In genomic region chr15:71254503-71254902, GRCh38 we compare ENCODE assay signal across 17 cellular contexts.
DNase-seq lines count a peak whose midpoint lies in the region; ATAC-seq and TF ChIP-seq lines count a peak whose summit lies in the region.
"Had no signal": no experiment of that assay in that cellular context is flagged by ENCODE, and none has a peak within 500 bp of the region (broad histone marks: within the 10 kb centered on the region; RNA-seq: fewer than 3 reads in every experiment).

No MANE protein-coding gene starts in this region.

- H3K18ac ChIP-seq in trophoblast cell (ENCODE audit: low read length) = no peak overlapping the region

- H3K27me3 ChIP-seq in left ventricle myocardium inferior (ENCODE audit: low read depth) (no peaks in the 10 kb centered on the region), trophoblast cell (ENCODE audit: insufficient read depth, low read length) (peaks cover 29% of the 10 kb centered on the region)

- peaks cover 13% of the 10 kb centered on the region for H3K36me3 ChIP-seq in left ventricle myocardium inferior
- H3K36me3 ChIP-seq in trophoblast cell (ENCODE audit: control insufficient read depth in 1 of 2, insufficient read depth in 2 of 2, low read length in 2 of 2) = no peaks in the 10 kb centered on the region

- H3K4me2 ChIP-seq in trophoblast cell (ENCODE audit: low read length) = no peak overlapping the region
- H3K4me2 ChIP-seq: SK-N-SH had no signal

- no peak overlapping the region for H2AK5ac ChIP-seq in trophoblast cell (ENCODE audit: low read length)

- no peak overlapping the region for H4K12ac ChIP-seq in trophoblast cell (ENCODE audit: low read depth, low read length)

- no peaks in the 10 kb centered on the region for H3K79me2 ChIP-seq in trophoblast cell (ENCODE audit: control insufficient read depth, insufficient read depth, low read length, poor library complexity)

- no peak overlapping the region for H2AFZ ChIP-seq in trophoblast cell (ENCODE audit: insufficient read depth, low read length, poor library complexity)

- WGBS in trophoblast cell (ENCODE audit: extremely low coverage, insufficient coverage, insufficient read length) = no CpG with 5 or more reads among the region's 3 CpGs

- H3K9me3 ChIP-seq in left ventricle myocardium inferior (replicated peaks) (no peaks in the 10 kb centered on the region), trophoblast cell (ENCODE audit: insufficient read depth, low read depth, low read length) (peaks cover 2% of the 10 kb centered on the region)
- H3K9me3 ChIP-seq: SK-N-SH had no signal

- no peak overlapping the region for H3K23ac ChIP-seq in trophoblast cell (ENCODE audit: low read length)

- H3K14ac ChIP-seq in trophoblast cell (ENCODE audit: low read length) = no peak overlapping the region

- H4K91ac ChIP-seq in trophoblast cell (ENCODE audit: low read depth, low read length) = no peak overlapping the region

- H4K8ac ChIP-seq in trophoblast cell (ENCODE audit: low read depth, low read length) = no peak overlapping the region

- ATAC-seq in HG02884 (IDR thresholded peaks at IDR 0.05; ENCODE audit: unreplicated experiment) (no peak), HG02981 (IDR thresholded peaks at IDR 0.05; ENCODE audit: unreplicated experiment) (no peak)
- ATAC-seq: CD8-positive, alpha-beta T cell; K562; Panc1 had no signal

- H2BK12ac ChIP-seq in trophoblast cell (ENCODE audit: low read length) = no peak overlapping the region

- H3K9ac ChIP-seq in trophoblast cell (ENCODE audit: low read length) = no peak overlapping the region
- H3K9ac ChIP-seq: SK-N-SH had no signal

- H3K4me3 ChIP-seq in left ventricle myocardium inferior (no peak overlapping the region), trophoblast cell (ENCODE audit: low read depth, low read length) (no peak overlapping the region)
- H3K4me3 ChIP-seq: K562 had no signal

- H3K27ac ChIP-seq in left ventricle myocardium inferior (replicated peaks) (peak overlapping the region; percentile 55), trophoblast cell (ENCODE audit: low read depth, low read length) (no peak overlapping the region)

- peaks cover 53% of the 10 kb centered on the region for H3K4me1 ChIP-seq in left ventricle myocardium inferior
- peaks cover 2 to 4% of the 10 kb centered on the region in 2 experiments for H3K4me1 ChIP-seq in trophoblast cell (ENCODE audit: control insufficient read depth in 1 of 2, insufficient read depth in 2 of 2, low read length in 2 of 2)

- H3K79me1 ChIP-seq in trophoblast cell (ENCODE audit: low read length) = peaks cover 5% of the 10 kb centered on the region

- no peak for TF ChIP-seq CTCF in left ventricle myocardium inferior (IDR thresholded peaks at IDR 0.05; ENCODE audit: borderline replicate concordance)

- H2BK5ac ChIP-seq in trophoblast cell (ENCODE audit: low read depth, low read length, poor library complexity) = no peak overlapping the region

- peak; percentile 25 for DNase-seq in AG08396 (ENCODE audit: low spot score)
- DNase-seq in NCI-H524 (lab: John Stamatoyannopoulos, UW) = peak; percentile 50 to 78
- no peak for DNase-seq in left ventricle myocardium inferior
- peak in 1 of 2 donors; percentile 42 for DNase-seq in trophoblast cell
- no peak for DNase-seq in NCI-H2196 (lab: John Stamatoyannopoulos, UW; ENCODE audit: unreplicated experiment)
- DNase-seq: ACHN; CD8-positive, alpha-beta T cell; H9; MV-4-11; NCI-H1417 treated with DMSO at 0.1 percent for 48 hours; NCI-H1930; NCI-H446; SK-N-SH had no signal

- intact Hi-C loops in left ventricle myocardium inferior (cut with micrococcal nuclease) = no loop called here

- H2BK120ac ChIP-seq in trophoblast cell (ENCODE audit: insufficient read depth, low read length, poor library complexity) = peak overlapping the region; percentile 20

- H3K4ac ChIP-seq in trophoblast cell (ENCODE audit: low read depth, low read length) = no peak overlapping the region

Comparison
In these comparisons a context has a peak if more than half of its experiments do, and no peak if none do; other contexts are left out.
1. DNase-seq: peak in AG08396 (single experiment) and NCI-H524 (2 of 2); none in left ventricle myocardium inferior (single experiment) and NCI-H2196 (single experiment).